In the genomic region with DNA sequence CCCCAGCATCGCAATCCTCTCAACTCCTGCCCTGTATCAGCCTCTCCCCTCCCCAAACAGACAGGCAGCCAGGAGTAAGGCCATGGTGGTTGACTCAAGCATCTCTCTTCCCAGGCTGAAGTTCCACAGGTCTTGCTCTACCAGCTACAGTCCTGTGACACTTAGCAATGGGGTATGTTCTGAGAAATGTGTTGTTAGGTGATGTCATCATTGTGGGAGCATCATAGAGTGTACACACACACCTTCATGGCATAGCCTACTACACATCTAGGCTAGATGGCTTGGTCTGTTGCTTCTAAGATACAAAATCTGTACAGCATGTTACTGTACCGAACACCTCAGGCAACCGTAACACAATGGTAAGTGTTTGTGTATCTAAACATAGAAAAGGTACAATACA, we compare ENCODE assay signal across 2 cellular contexts.
TF ChIP-seq lines count a peak whose summit lies in the region.

No MANE protein-coding gene starts in this region.

TF ChIP-seq in HEK293, 187 proteins besides CTCF, POLR2A, EP300 and RAD21:
- TF ChIP-seq SCRT2 (tag by site-specific recombination; IDR thresholded peaks at IDR 0.05) (0 out of 2 replicates have a peak, but pooled peaks have one; percentile 38), GLIS2 (tag by site-specific recombination; IDR thresholded peaks at IDR 0.05) (no peak), ZNF621 (tag by site-specific recombination; IDR thresholded peaks at IDR 0.05) (no peak), GLI2 (tag by site-specific recombination; IDR thresholded peaks at IDR 0.05; ENCODE audit: borderline replicate concordance, low read depth) (no peak), ZIC2 (tag by site-specific recombination; IDR thresholded peaks at IDR 0.05) (no peak), ZNF785 (tag by site-specific recombination; IDR thresholded peaks at IDR 0.05) (no peak), ZNF560 (tag by site-specific recombination; IDR thresholded peaks at IDR 0.05; ENCODE audit: borderline replicate concordance) (no peak)
- TF ChIP-seq, protein P1, sequence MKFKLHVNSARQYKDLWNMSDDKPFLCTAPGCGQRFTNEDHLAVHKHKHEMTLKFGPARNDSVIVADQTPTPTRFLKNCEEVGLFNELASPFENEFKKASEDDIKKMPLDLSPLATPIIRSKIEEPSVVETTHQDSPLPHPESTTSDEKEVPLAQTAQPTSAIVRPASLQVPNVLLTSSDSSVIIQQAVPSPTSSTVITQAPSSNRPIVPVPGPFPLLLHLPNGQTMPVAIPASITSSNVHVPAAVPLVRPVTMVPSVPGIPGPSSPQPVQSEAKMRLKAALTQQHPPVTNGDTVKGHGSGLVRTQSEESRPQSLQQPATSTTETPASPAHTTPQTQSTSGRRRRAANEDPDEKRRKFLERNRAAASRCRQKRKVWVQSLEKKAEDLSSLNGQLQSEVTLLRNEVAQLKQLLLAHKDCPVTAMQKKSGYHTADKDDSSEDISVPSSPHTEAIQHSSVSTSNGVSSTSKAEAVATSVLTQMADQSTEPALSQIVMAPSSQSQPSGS (tag by site-specific recombination; IDR thresholded peaks at IDR 0.05; ENCODE audit: low read depth), result peak; percentile 46; the same call in 1 of the 2 replicates
TF ChIP-seq in HEK293: peak in this region for 2.

TF ChIP-seq in GM12878, 131 proteins besides CTCF, POLR2A, EP300 and RAD21:
- TF ChIP-seq ATF7 (IDR thresholded peaks at IDR 0.05; ENCODE audit: low read depth) (0 out of 2 replicates have a peak, but pooled peaks have one; percentile 14), NR2F1 (conservative IDR thresholded peaks at IDR 0.05) (no peak), RUNX3 (IDR thresholded peaks at IDR 0.05; ENCODE audit: low read length) (no peak), SMC3 (IDR thresholded peaks at IDR 0.05; ENCODE audit: borderline replicate concordance, low read length) (no peak), NFXL1 (IDR thresholded peaks at IDR 0.05; ENCODE audit: borderline replicate concordance) (peak; percentile 81; the same call in 1 of the 2 replicates)
- TF ChIP-seq, protein P2, sequence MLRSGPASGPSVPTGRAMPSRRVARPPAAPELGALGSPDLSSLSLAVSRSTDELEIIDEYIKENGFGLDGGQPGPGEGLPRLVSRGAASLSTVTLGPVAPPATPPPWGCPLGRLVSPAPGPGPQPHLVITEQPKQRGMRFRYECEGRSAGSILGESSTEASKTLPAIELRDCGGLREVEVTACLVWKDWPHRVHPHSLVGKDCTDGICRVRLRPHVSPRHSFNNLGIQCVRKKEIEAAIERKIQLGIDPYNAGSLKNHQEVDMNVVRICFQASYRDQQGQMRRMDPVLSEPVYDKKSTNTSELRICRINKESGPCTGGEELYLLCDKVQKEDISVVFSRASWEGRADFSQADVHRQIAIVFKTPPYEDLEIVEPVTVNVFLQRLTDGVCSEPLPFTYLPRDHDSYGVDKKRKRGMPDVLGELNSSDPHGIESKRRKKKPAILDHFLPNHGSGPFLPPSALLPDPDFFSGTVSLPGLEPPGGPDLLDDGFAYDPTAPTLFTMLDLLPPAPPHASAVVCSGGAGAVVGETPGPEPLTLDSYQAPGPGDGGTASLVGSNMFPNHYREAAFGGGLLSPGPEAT (IDR thresholded peaks at IDR 0.05; ENCODE audit: low read depth), result no peak
